8 cellular contexts compared by ENCODE assay signal in genomic region chr5:69007726-69008368, GRCh38.
DNase-seq lines count a peak whose midpoint lies in the region; ATAC-seq and TF ChIP-seq lines count a peak whose summit lies in the region.

No MANE protein-coding gene starts in this region.

- H3K27ac ChIP-seq in SK-N-SH (ENCODE audit: low read depth in 2 of 2, low read length in 1 of 2), result peak overlapping the region in 1 of 2 experiments; percentile 93; a peak in 2 of 4 replicates
- H3K27ac ChIP-seq in heart left ventricle, result no peak overlapping the region

- no peaks in the 10 kb centered on the region for H3K9me2 ChIP-seq in SK-N-SH

- H3K9me3 ChIP-seq in SK-N-SH, result no peaks in the 10 kb centered on the region
- H3K9me3 ChIP-seq in heart left ventricle, result no peaks in the 10 kb centered on the region

- H3K9me3 Mint-ChIP-seq in activated naive CD4-positive, alpha-beta T cell treated with anti-CD3 and anti-CD28 coated beads, Interleukin-2, amount 50 U/mL, for 72 hours, result no peaks in the 10 kb centered on the region

- H3F3A ChIP-seq in SK-N-SH (replicated peaks; ENCODE audit: insufficient read depth), result peaks cover 3% of the 10 kb centered on the region

- POLR2A ChIA-PET in SK-N-SH (lab: Yijun Ruan, JAX), result interaction anchor here (0.6 to 1.2 kb wide), 4 partner anchors 691 to 721 kb away, joined by 3 to 5 read pairs (median 4); no protein-coding TSS in a partner anchor

- peak overlapping the region in 1 of 2 experiments; percentile 12; a peak in 2 of 4 replicates for H3K4me3 ChIP-seq in SK-N-SH (ENCODE audit: low read depth in 2 of 2, low read length in 1 of 2)
- no peak overlapping the region for H3K4me3 ChIP-seq in heart left ventricle

- no peaks in the 10 kb centered on the region for H3K79me2 ChIP-seq in SK-N-SH (ENCODE audit: insufficient read depth)

- H3K36me3 ChIP-seq in SK-N-SH (replicated peaks in 1 of 2; ENCODE audit: control insufficient read depth in 1 of 2, insufficient read depth in 2 of 2, low read length in 1 of 2) (no peaks in the 10 kb centered on the region), heart left ventricle (no peaks in the 10 kb centered on the region)

- H3K4me1 ChIP-seq in SK-N-SH (ENCODE audit: control insufficient read depth in 1 of 2, insufficient read depth in 2 of 2, low read depth in 1 of 2, low read length in 1 of 2) (peaks cover 0 to 11% of the 10 kb centered on the region in 2 experiments; a peak in 1 of 4 replicates), heart left ventricle (no peaks in the 10 kb centered on the region)

- intact Hi-C loops in heart left ventricle (cut with DNase I), result loop anchor here in 2 of 10 donors (5.0 kb wide), 1 partner anchor 721 kb away; no protein-coding TSS in a partner anchor

- no peak for TF ChIP-seq EP300 in Ishikawa (IDR thresholded peaks at IDR 0.05; ENCODE audit: borderline replicate concordance)
- TF ChIP-seq EP300 in SK-N-SH (IDR thresholded peaks at IDR 0.05; ENCODE audit: borderline replicate concordance in 1 of 2, low read depth in 1 of 2, low read length in 1 of 2), result 0 out of 4 replicates have a peak, but pooled peaks of 1 of the 2 experiments have one; percentile 8

- peak; percentile 95 for ATAC-seq in GM21390 (IDR thresholded peaks at IDR 0.05; ENCODE audit: unreplicated experiment)
- ATAC-seq in activated naive CD4-positive, alpha-beta T cell treated with anti-CD3 and anti-CD28 coated beads, Interleukin-2, amount 50 U/mL, for 72 hours, result peak; percentile 54 to 81
- ATAC-seq in heart left ventricle, result peak; percentile 48 to 82 (median 76)

- peak; percentile 86 for TF ChIP-seq RAD21 in Ishikawa (IDR thresholded peaks at IDR 0.05; ENCODE audit: low read depth)
- TF ChIP-seq RAD21 in SK-N-SH (IDR thresholded peaks at IDR 0.05; ENCODE audit: low read length), result peak; percentile 90

- no peak overlapping the region for H3K27ac Mint-ChIP-seq in activated naive CD4-positive, alpha-beta T cell treated with anti-CD3 and anti-CD28 coated beads, Interleukin-2, amount 50 U/mL, for 72 hours

- WGBS in SK-N-SH (ENCODE audit: low lambda C conversion rate), result 12% methylated on average over 4 of the region's 4 CpGs
- 13 to 18% (median 17%) methylated on average over 4 of the region's 4 CpGs for WGBS in heart left ventricle, 4 donors

- H3K27me3 ChIP-seq in SK-N-SH (ENCODE audit: insufficient read depth) (no peaks in the 10 kb centered on the region), heart left ventricle (no peaks in the 10 kb centered on the region)

- TF ChIP-seq POLR2A in heart left ventricle (IDR thresholded peaks at IDR 0.05), result no peak

- no peaks in the 10 kb centered on the region for H3K36me3 Mint-ChIP-seq in activated naive CD4-positive, alpha-beta T cell treated with anti-CD3 and anti-CD28 coated beads, Interleukin-2, amount 50 U/mL, for 72 hours

- DNase-seq in Daoy (ENCODE audit: low read depth), result peak; percentile 70
- peak; percentile 70 for DNase-seq in SK-N-SH
- peak; percentile 62 to 82 for DNase-seq in activated naive CD4-positive, alpha-beta T cell treated with anti-CD3 and anti-CD28 coated beads, Interleukin-2, amount 50 U/mL, for 72 hours (ENCODE audit: low spot score in 2 of 2)
- DNase-seq in heart left ventricle, result peak; percentile 36 to 69 (median 51)
- DNase-seq in putamen (ENCODE audit: low spot score), result peak; percentile 59
- no peak for DNase-seq in mesenteric fat pad (ENCODE audit: low spot score)

- no peak overlapping the region for H3K9ac ChIP-seq in SK-N-SH

- no peak overlapping the region for H3K4me2 ChIP-seq in SK-N-SH

- no peak overlapping the region for H2AFZ ChIP-seq in SK-N-SH (ENCODE audit: low read depth)

- no peaks in the 10 kb centered on the region for H4K20me1 ChIP-seq in SK-N-SH (ENCODE audit: insufficient read depth)

- peak; percentile 77 for TF ChIP-seq CTCF in SK-N-SH (IDR thresholded peaks at IDR 0.05)
- peak; percentile 63 to 86 (median 74) for TF ChIP-seq CTCF in heart left ventricle (IDR thresholded peaks at IDR 0.05)

- CTCF ChIA-PET in SK-N-SH (lab: Yijun Ruan, JAX), result interaction anchor here (0.6 to 6.7 kb wide), 32 partner anchors 10 to 1455 kb away, joined by 3 to 55 read pairs (median 4); no protein-coding TSS in a partner anchor

TF ChIP-seq in Ishikawa, 13 proteins besides CTCF, POLR2A, EP300 and RAD21:
- TF ChIP-seq CREB1 (IDR thresholded peaks at IDR 0.05; ENCODE audit: low read depth) (no peak), CEBPB (IDR thresholded peaks at IDR 0.05) (no peak), YY1 (IDR thresholded peaks at IDR 0.05; ENCODE audit: low read depth) (no peak)

TF ChIP-seq in SK-N-SH, 30 proteins besides CTCF, POLR2A, EP300 and RAD21:
- TF ChIP-seq USF1 (IDR thresholded peaks at IDR 0.05; ENCODE audit: borderline replicate concordance, low read depth) (no peak), TAF1 (IDR thresholded peaks at IDR 0.05; ENCODE audit: borderline replicate concordance, low read depth, low read length) (no peak), MXI1 (IDR thresholded peaks at IDR 0.05; ENCODE audit: low read depth, low read length) (0 out of 2 replicates have a peak, but pooled peaks have one; percentile 44), SMC3 (IDR thresholded peaks at IDR 0.05; ENCODE audit: low read depth, low read length) (peak; percentile 74), USF2 (IDR thresholded peaks at IDR 0.05; ENCODE audit: borderline replicate concordance, low read depth, low read length) (no peak)
TF ChIP-seq in SK-N-SH: peak in this region for 2.
